8 cellular contexts compared by ENCODE assay signal in genomic region chr1:186375152-186375928, GRCh38. TPM values are rescaled to one million over a fixed set of nuclear protein-coding genes. Genes with fewer than 3 reads are reported as not detected.
DNase-seq lines count a peak whose midpoint lies in the region; ATAC-seq, FAIRE-seq and TF ChIP-seq lines count a peak whose summit lies in the region.

Gene ODR4, plus strand, starts transcription at chr1:186375838. Its CDS starts 3,948 bp downstream, at chr1:186379786.
Gene TPR, minus strand, starts transcription at chr1:186375253. Its CDS starts 225 bp downstream, at chr1:186375028.

- H3K4me3 ChIP-seq in WERI-Rb-1 (ENCODE audit: low read depth, low read length): peak within 1 kb of the TSS; percentile 94
- H3K4me3 ChIP-seq in bronchial epithelial cell (ENCODE audit: low read depth, low read length): peak within 1 kb of the TSS; percentile 88
- peak within 1 kb of the TSS; percentile 90 for H3K4me3 ChIP-seq in smooth muscle cell

- H3K4me2 ChIP-seq in smooth muscle cell: peak within 1 kb of the TSS; percentile 98

- peaks cover 85% of the 10 kb centered on the region for H3K79me2 ChIP-seq in smooth muscle cell (ENCODE audit: low read depth)

- DNase-seq in ACHN (peak; percentile 99), NCI-H2196 treated with DMSO at 0.1 percent for 48 hours (lab: John Stamatoyannopoulos, UW; ENCODE audit: unreplicated experiment) (peak; percentile 99), WERI-Rb-1 (peak; percentile 98), bronchial epithelial cell (ENCODE audit: low read depth) (peak; percentile 98), iPS-NIHi11 (ENCODE audit: low spot score) (peak; percentile 92), smooth muscle cell (lab: John Stamatoyannopoulos, UW; ENCODE audit: unreplicated experiment) (peak; percentile 100)

- in situ Hi-C loops in ACHN (cut with HindIII; ENCODE audit: low pct_ligation_motif_present, low pct_unique_long_range_greater_than_20kb, low sequenced_read_pairs): no loop called here

- H3F3A ChIP-seq in smooth muscle cell (ENCODE audit: low read depth): no peaks in the 10 kb centered on the region

- H3K27me3 ChIP-seq in WERI-Rb-1 (ENCODE audit: insufficient read depth, low read depth, severe bottlenecking) (no peaks in the 10 kb centered on the region), bronchial epithelial cell (ENCODE audit: control insufficient read depth, insufficient read depth, low read length) (no peaks in the 10 kb centered on the region), smooth muscle cell (ENCODE audit: low read depth) (no peaks in the 10 kb centered on the region)

- H4K20me1 ChIP-seq in smooth muscle cell (ENCODE audit: low read depth): peaks cover 16% of the 10 kb centered on the region

- peaks cover 38% of the 10 kb centered on the region for H3K36me3 ChIP-seq in WERI-Rb-1
- H3K36me3 ChIP-seq in bronchial epithelial cell (ENCODE audit: control insufficient read depth, insufficient read depth, low read length): peaks cover 1% of the 10 kb centered on the region
- peaks cover 10% of the 10 kb centered on the region for H3K36me3 ChIP-seq in smooth muscle cell (ENCODE audit: low read depth)

- H3K9me3 ChIP-seq in WERI-Rb-1 (ENCODE audit: severe bottlenecking) (no peaks in the 10 kb centered on the region), smooth muscle cell (replicated peaks; ENCODE audit: low read depth) (no peaks in the 10 kb centered on the region)

- peak within 1 kb of the TSS; percentile 97 for H3K9ac ChIP-seq in smooth muscle cell (ENCODE audit: low read depth)

- peak; percentile 18 for FAIRE-seq in bronchial epithelial cell (lab: Jason Lieb, UNC)

- H2AFZ ChIP-seq in smooth muscle cell (ENCODE audit: low read depth): peak within 1 kb of the TSS; percentile 92

- H3K4me1 ChIP-seq in smooth muscle cell (ENCODE audit: low read depth): peaks cover 22% of the 10 kb centered on the region

- H3K27ac ChIP-seq in WERI-Rb-1 (peak within 1 kb of the TSS; percentile 86), smooth muscle cell (ENCODE audit: low read depth) (peak within 1 kb of the TSS; percentile 99)

- WGBS in smooth muscle cell (ENCODE audit: low lambda C conversion rate): under 1% methylated on average over 60 of the region's 60 CpGs

- ATAC-seq in GM18868 (IDR thresholded peaks at IDR 0.05; ENCODE audit: unreplicated experiment) (peak; percentile 86), HG03135 (IDR thresholded peaks at IDR 0.05; ENCODE audit: unreplicated experiment) (peak; percentile 89)

- peak; percentile 81 for TF ChIP-seq CTCF in WERI-Rb-1 (IDR thresholded peaks at IDR 0.05; ENCODE audit: low read depth, low read length)
- peak; percentile 86 for TF ChIP-seq CTCF in bronchial epithelial cell (IDR thresholded peaks at IDR 0.05; ENCODE audit: insufficient read depth, low read length, severe bottlenecking)
- TF ChIP-seq CTCF in smooth muscle cell (IDR thresholded peaks at IDR 0.05; ENCODE audit: borderline replicate concordance, insufficient read depth, poor library complexity, severe bottlenecking): peak; percentile 86

RNA-seq across cellular contexts. Expression of gene ODR4, which starts in this region (rescaled TPM):
- total RNA-seq in bronchial epithelial cell (21.9 and 23.3 TPM in 2 replicates), smooth muscle cell (27.4 and 36.9 TPM in 2 replicates)
- 17.5 and 19.3 TPM in 2 replicates for polyA plus RNA-seq in smooth muscle cell

RNA-seq across cellular contexts. Expression of gene TPR, which starts in this region (rescaled TPM):
- 36.6 and 45.2 TPM in 2 replicates for total RNA-seq in bronchial epithelial cell
- 61.8 and 71.2 TPM in 2 replicates for total RNA-seq in smooth muscle cell
- 43.9 and 71.1 TPM in 2 replicates for polyA plus RNA-seq in smooth muscle cell

Comparison
In these comparisons a context has a peak if more than half of its experiments do, and no peak if none do; other contexts are left out.
1. Peak in every context shown above with its lines: DNase-seq, ATAC-seq, H3K4me3 ChIP-seq and H3K27ac ChIP-seq.